Comparison of ENCODE assay signal across 8 cellular contexts in genomic region chr7:23863209-23863798, GRCh38.
A peak's percentile ranks its signal among the peaks of the same experiment; 100 is the strongest.
DNase-seq lines count a peak whose midpoint lies in the region; ATAC-seq lines count a peak whose summit lies in the region.

No MANE protein-coding gene starts in this region.

- H3K27me3 Mint-ChIP-seq in activated CD4-positive, alpha-beta T cell treated with anti-CD3 and anti-CD28 coated beads, Interleukin-2, amount 10 ng/mL, durations not matched to agents 24 days and 14 days = peaks cover 16% of the 10 kb centered on the region
- peaks cover 23% of the 10 kb centered on the region for H3K27me3 Mint-ChIP-seq in activated CD8-positive, alpha-beta T cell treated with anti-CD3 and anti-CD28 coated beads, Interleukin-2, amount 10 ng/mL, durations not matched to agents 7 days and 5 days (ENCODE audit: low read depth)

- intact Hi-C loops in activated CD4-positive, alpha-beta T cell treated with anti-CD3 and anti-CD28 coated beads, Interleukin-2, amount 10 ng/mL, durations not matched to agents 24 days and 14 days (cut with micrococcal nuclease) = loop anchor here (5.0 to 10.0 kb wide), 3 partner anchors 421 to 1231 kb away; partner anchors contain the start of gene NPY
- intact Hi-C loops in left colon (cut with DNase I, micrococcal nuclease) = loop anchor here in 1 of 2 donors (10.0 kb wide), 1 partner anchor 801 kb away; no protein-coding TSS in a partner anchor

- CTCF ChIA-PET in activated CD8-positive, alpha-beta T cell treated with anti-CD3 and anti-CD28 coated beads, Interleukin-2, amount 10 ng/mL, durations not matched to agents 7 days and 5 days (lab: Charles Lee) = interaction anchor here (1.1 to 1.5 kb wide), 4 partner anchors 30 to 803 kb away, joined by 3 to 4 read pairs (median 4); no protein-coding TSS in a partner anchor

- no peak overlapping the region for H3K27ac Mint-ChIP-seq in activated CD4-positive, alpha-beta T cell treated with anti-CD3 and anti-CD28 coated beads, Interleukin-2, amount 10 ng/mL, durations not matched to agents 24 days and 14 days
- no peak overlapping the region for H3K27ac Mint-ChIP-seq in activated CD8-positive, alpha-beta T cell treated with anti-CD3 and anti-CD28 coated beads, Interleukin-2, amount 10 ng/mL, durations not matched to agents 7 days and 5 days

- POLR2A ChIA-PET in activated CD8-positive, alpha-beta T cell treated with anti-CD3 and anti-CD28 coated beads, Interleukin-2, amount 10 ng/mL, durations not matched to agents 7 days and 5 days (lab: Charles Lee) = no interaction called here

- ATAC-seq in activated CD8-positive, alpha-beta T cell treated with anti-CD3 and anti-CD28 coated beads, Interleukin-2, amount 10 ng/mL, durations not matched to agents 7 days and 5 days = no peak
- ATAC-seq in left colon = no peak
- ATAC-seq in HG03521 (IDR thresholded peaks at IDR 0.05; ENCODE audit: unreplicated experiment) = no peak

- no peaks in the 10 kb centered on the region for H3K9me3 Mint-ChIP-seq in activated CD4-positive, alpha-beta T cell treated with anti-CD3 and anti-CD28 coated beads, Interleukin-2, amount 10 ng/mL, durations not matched to agents 24 days and 14 days
- H3K9me3 Mint-ChIP-seq in activated CD8-positive, alpha-beta T cell treated with anti-CD3 and anti-CD28 coated beads, Interleukin-2, amount 10 ng/mL, durations not matched to agents 7 days and 5 days (ENCODE audit: insufficient read depth) = no peaks in the 10 kb centered on the region

- H3K4me1 Mint-ChIP-seq in activated CD4-positive, alpha-beta T cell treated with anti-CD3 and anti-CD28 coated beads, Interleukin-2, amount 10 ng/mL, durations not matched to agents 24 days and 14 days = no peaks in the 10 kb centered on the region
- no peaks in the 10 kb centered on the region for H3K4me1 Mint-ChIP-seq in activated CD8-positive, alpha-beta T cell treated with anti-CD3 and anti-CD28 coated beads, Interleukin-2, amount 10 ng/mL, durations not matched to agents 7 days and 5 days (ENCODE audit: low read depth)

- peak; percentile 60 for DNase-seq in activated CD4-positive, alpha-beta T cell treated with anti-CD3 and anti-CD28 coated beads, Interleukin-2, amount 10 ng/mL, durations not matched to agents 24 days and 14 days
- DNase-seq in activated CD4-positive, alpha-beta T cell treated with anti-CD3 and anti-CD28 coated beads for 1 hour = no peak
- DNase-seq in NAMALWA (ENCODE audit: low spot score) (peak; percentile 66), kidney glomerular epithelial cell (lab: John Stamatoyannopoulos, UW) (peak; percentile 19), CD1c-positive myeloid dendritic cell (ENCODE audit: extremely low spot score) (no peak), left colon (no peak)
- DNase-seq in activated CD8-positive, alpha-beta T cell treated with anti-CD3 and anti-CD28 coated beads, Interleukin-2, amount 10 ng/mL, durations not matched to agents 7 days and 5 days = peak; percentile 36

- H3K4me3 Mint-ChIP-seq in activated CD4-positive, alpha-beta T cell treated with anti-CD3 and anti-CD28 coated beads, Interleukin-2, amount 10 ng/mL, durations not matched to agents 24 days and 14 days = no peak overlapping the region
- H3K4me3 Mint-ChIP-seq in activated CD8-positive, alpha-beta T cell treated with anti-CD3 and anti-CD28 coated beads, Interleukin-2, amount 10 ng/mL, durations not matched to agents 7 days and 5 days = no peak overlapping the region

- no peaks in the 10 kb centered on the region for H3K36me3 Mint-ChIP-seq in activated CD4-positive, alpha-beta T cell treated with anti-CD3 and anti-CD28 coated beads, Interleukin-2, amount 10 ng/mL, durations not matched to agents 24 days and 14 days (ENCODE audit: low read depth)
- no peaks in the 10 kb centered on the region for H3K36me3 Mint-ChIP-seq in activated CD8-positive, alpha-beta T cell treated with anti-CD3 and anti-CD28 coated beads, Interleukin-2, amount 10 ng/mL, durations not matched to agents 7 days and 5 days (ENCODE audit: low read depth)

Comparison
In these comparisons a context has a peak if more than half of its experiments do, and no peak if none do; other contexts are left out.
1. DNase-seq: peak in activated CD4-positive, alpha-beta T cell treated with anti-CD3 and anti-CD28 coated beads, Interleukin-2, amount 10 ng/mL, durations not matched to agents 24 days and 14 days (single experiment), NAMALWA (single experiment), activated CD8-positive, alpha-beta T cell treated with anti-CD3 and anti-CD28 coated beads, Interleukin-2, amount 10 ng/mL, durations not matched to agents 7 days and 5 days (single experiment) and kidney glomerular epithelial cell (single experiment); none in activated CD4-positive, alpha-beta T cell treated with anti-CD3 and anti-CD28 coated beads for 1 hour (single experiment), CD1c-positive myeloid dendritic cell (single experiment) and left colon (0 of 2).